Comparison of ENCODE assay signal across 1 cellular context in the genomic region with DNA sequence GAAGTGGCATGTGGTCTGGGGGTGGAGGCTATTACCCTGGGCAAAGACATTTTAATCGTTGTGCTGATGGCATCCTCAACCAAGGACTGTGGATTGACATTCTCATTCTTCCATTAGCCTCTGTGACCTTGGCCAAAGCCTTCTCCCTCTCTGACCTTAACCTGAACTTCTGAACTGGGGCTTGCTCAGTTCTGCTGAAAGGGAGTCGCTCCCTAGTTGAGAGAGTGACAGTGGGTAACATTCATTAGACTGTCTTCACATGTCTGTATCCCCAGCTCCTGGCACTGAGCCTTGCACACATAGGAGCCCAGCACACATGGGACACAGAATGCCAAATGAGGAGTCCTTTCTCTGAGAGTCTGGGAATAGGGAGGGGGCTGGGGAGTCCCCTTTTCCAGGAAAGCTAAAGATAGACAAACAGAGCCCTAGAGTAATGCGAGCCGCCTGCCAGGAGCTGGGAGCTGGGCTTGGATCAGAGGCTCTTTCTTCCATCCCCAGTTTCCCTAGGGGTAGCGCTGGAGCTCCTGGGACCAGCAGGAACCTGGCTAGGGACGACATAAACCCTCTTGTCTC.
TF ChIP-seq lines count a peak whose summit lies in the region.

No MANE protein-coding gene starts in this region.

TF ChIP-seq in HEK293, 187 proteins besides CTCF, POLR2A, EP300 and RAD21 (continued from another document):
- TF ChIP-seq, protein P1, sequence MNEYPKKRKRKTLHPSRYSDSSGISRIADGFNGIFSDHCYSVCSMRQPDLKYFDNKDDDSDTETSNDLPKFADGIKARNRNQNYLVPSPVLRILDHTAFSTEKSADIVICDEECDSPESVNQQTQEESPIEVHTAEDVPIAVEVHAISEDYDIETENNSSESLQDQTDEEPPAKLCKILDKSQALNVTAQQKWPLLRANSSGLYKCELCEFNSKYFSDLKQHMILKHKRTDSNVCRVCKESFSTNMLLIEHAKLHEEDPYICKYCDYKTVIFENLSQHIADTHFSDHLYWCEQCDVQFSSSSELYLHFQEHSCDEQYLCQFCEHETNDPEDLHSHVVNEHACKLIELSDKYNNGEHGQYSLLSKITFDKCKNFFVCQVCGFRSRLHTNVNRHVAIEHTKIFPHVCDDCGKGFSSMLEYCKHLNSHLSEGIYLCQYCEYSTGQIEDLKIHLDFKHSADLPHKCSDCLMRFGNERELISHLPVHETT (tag by site-specific recombination; IDR thresholded peaks at IDR 0.05) = no peak
- TF ChIP-seq, protein P2, sequence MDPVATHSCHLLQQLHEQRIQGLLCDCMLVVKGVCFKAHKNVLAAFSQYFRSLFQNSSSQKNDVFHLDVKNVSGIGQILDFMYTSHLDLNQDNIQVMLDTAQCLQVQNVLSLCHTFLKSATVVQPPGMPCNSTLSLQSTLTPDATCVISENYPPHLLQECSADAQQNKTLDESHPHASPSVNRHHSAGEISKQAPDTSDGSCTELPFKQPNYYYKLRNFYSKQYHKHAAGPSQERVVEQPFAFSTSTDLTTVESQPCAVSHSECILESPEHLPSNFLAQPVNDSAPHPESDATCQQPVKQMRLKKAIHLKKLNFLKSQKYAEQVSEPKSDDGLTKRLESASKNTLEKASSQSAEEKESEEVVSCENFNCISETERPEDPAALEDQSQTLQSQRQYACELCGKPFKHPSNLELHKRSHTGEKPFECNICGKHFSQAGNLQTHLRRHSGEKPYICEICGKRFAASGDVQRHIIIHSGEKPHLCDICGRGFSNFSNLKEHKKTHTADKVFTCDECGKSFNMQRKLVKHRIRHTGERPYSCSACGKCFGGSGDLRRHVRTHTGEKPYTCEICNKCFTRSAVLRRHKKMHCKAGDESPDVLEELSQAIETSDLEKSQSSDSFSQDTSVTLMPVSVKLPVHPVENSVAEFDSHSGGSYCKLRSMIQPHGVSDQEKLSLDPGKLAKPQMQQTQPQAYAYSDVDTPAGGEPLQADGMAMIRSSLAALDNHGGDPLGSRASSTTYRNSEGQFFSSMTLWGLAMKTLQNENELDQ (tag by site-specific recombination; IDR thresholded peaks at IDR 0.05; ENCODE audit: low read depth) = no peak
TF ChIP-seq in HEK293: peak in this region for 1.
